In the genomic region with DNA sequence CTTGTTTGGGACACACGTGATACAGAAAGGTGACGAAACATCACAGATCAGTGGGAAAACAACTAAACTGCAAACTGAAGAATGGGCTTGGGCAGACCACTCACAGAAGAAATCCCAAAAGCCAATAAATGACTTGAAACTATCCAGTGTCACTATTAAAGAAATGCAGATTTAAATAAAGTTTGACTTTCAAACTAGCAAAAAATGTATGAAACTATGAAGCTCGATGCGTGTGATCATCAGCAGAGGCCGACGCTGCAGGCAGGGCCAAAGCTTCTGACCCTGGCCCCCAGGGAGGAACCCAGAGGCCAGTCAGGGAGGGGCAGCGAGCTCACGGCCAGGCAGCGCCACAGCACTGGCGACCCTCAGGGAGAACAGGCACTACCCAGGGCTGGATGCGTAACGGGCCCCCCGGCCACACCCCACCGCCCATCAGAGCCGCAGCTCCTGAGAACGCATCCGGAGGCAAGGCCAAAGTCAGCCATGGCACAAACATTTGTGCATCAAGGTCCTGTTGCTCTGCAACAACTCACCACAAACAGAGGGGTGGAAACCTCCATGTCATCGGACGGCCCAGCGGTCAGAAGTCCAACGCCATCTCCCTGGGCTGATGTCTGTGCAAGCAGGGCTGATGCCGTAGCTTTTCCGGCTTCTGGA, we compare ENCODE assay signal across 12 cellular contexts.
"Had no signal": no experiment of that assay in that cellular context is flagged by ENCODE, and none has a peak within 500 bp of the region (broad histone marks: within the 10 kb centered on the region; RNA-seq: fewer than 3 reads in every experiment).

No MANE protein-coding gene starts in this region.

- H3K36me3 ChIP-seq: brain microvascular endothelial cell, esophagus muscularis mucosa, thyroid gland, vagina had no signal

- ATAC-seq: activated naive CD4-positive, alpha-beta T cell treated with anti-CD3 and anti-CD28 coated beads, Interleukin-2, amount 50 U/mL, for 72 hours; activated T-helper 17 cell treated with anti-CD3 and anti-CD28 coated beads, Interleukin-2, amount 50 U/mL, for 72 hours; naive thymus-derived CD8-positive, alpha-beta T cell had no signal

- H3K27ac Mint-ChIP-seq: activated naive CD4-positive, alpha-beta T cell treated with anti-CD3 and anti-CD28 coated beads, Interleukin-2, amount 50 U/mL, for 72 hours; activated T-helper 17 cell treated with anti-CD3 and anti-CD28 coated beads, Interleukin-2, amount 50 U/mL, for 72 hours had no signal

- H3K4me1 Mint-ChIP-seq: activated T-helper 17 cell treated with anti-CD3 and anti-CD28 coated beads, Interleukin-2, amount 50 U/mL, for 72 hours had no signal

- H3K9me3 Mint-ChIP-seq: activated naive CD4-positive, alpha-beta T cell treated with anti-CD3 and anti-CD28 coated beads, Interleukin-2, amount 50 U/mL, for 72 hours; activated T-helper 17 cell treated with anti-CD3 and anti-CD28 coated beads, Interleukin-2, amount 50 U/mL, for 72 hours; naive thymus-derived CD8-positive, alpha-beta T cell had no signal

- H3K9me3 ChIP-seq: thyroid gland, vagina had no signal

- H3K4me3 Mint-ChIP-seq: activated T-helper 17 cell treated with anti-CD3 and anti-CD28 coated beads, Interleukin-2, amount 50 U/mL, for 72 hours; naive thymus-derived CD8-positive, alpha-beta T cell had no signal

- H3K27me3 ChIP-seq: brain microvascular endothelial cell, thyroid gland, vagina had no signal

- H3K4me3 ChIP-seq: esophagus muscularis mucosa, skin epidermis, thyroid gland, vagina had no signal

- H3K27ac ChIP-seq: brain microvascular endothelial cell, esophagus muscularis mucosa, skin epidermis, thyroid gland, vagina, VCaP had no signal

- H3K36me3 Mint-ChIP-seq: activated naive CD4-positive, alpha-beta T cell treated with anti-CD3 and anti-CD28 coated beads, Interleukin-2, amount 50 U/mL, for 72 hours; naive thymus-derived CD8-positive, alpha-beta T cell had no signal

- DNase-seq: activated CD4-positive, alpha-beta T cell treated with anti-CD3 and anti-CD28 coated beads for 4 hours; activated T-cell treated with anti-CD3 and anti-CD28 coated beads for 4 hours; brain microvascular endothelial cell; T-helper 9 cell; thyroid gland had no signal

- H3K4me1 ChIP-seq: esophagus muscularis mucosa, thyroid gland, vagina had no signal
